In genomic region chr9:19409406-19410194, GRCh38 we compare ENCODE assay signal across 8 cellular contexts. TPM values are rescaled to one million over a fixed set of nuclear protein-coding genes. Genes with fewer than 3 reads are reported as not detected.
DNase-seq lines count a peak whose midpoint lies in the region; ATAC-seq lines count a peak whose summit lies in the region.

No MANE protein-coding gene starts in this region.

- H3K27ac ChIP-seq in BLaER1 (peak overlapping the region; percentile 81), epithelial cell of prostate (peak overlapping the region; percentile 68)

- H3K36me3 Mint-ChIP-seq in IgD-negative memory B cell, result peaks cover 3% of the 10 kb centered on the region

- peaks cover 26% of the 10 kb centered on the region for H3K4me1 ChIP-seq in BLaER1

- DNase-seq in UCSD-AML1 (lab: John Stamatoyannopoulos, UW; ENCODE audit: unreplicated experiment) (peak; percentile 35), epithelial cell of prostate (ENCODE audit: low read depth, low spot score) (no peak), myocyte (ENCODE audit: low read depth) (peak; percentile 5), NCI-H2029 (lab: John Stamatoyannopoulos, UW) (no peak)

- H3K4me1 Mint-ChIP-seq in IgD-negative memory B cell, result peaks cover 8 to 12% (median 10%) of the 10 kb centered on the region in 3 donors

- H4K20me1 ChIP-seq in BLaER1, result no peaks in the 10 kb centered on the region

- H3K4me3 Mint-ChIP-seq in IgD-negative memory B cell, result peak overlapping the region; percentile 86 to 97 (median 94)

- H3K9me3 Mint-ChIP-seq in IgD-negative memory B cell, result no peaks in the 10 kb centered on the region

- ATAC-seq in GM19397 (IDR thresholded peaks at IDR 0.05; ENCODE audit: unreplicated experiment), result peak; percentile 3
- ATAC-seq in activated CD4-positive, CD25-positive, alpha-beta regulatory T cell treated with anti-CD3 and anti-CD28 coated beads, Interleukin-2, amount 50 U/mL, for 24 hours, result no peak

- H3K27ac Mint-ChIP-seq in IgD-negative memory B cell, result peak overlapping the region in 1 of 3 donors; percentile 69

- H3K36me3 ChIP-seq in BLaER1, result no peaks in the 10 kb centered on the region

- H3K4me2 ChIP-seq in BLaER1, result peak overlapping the region; percentile 96

- no peaks in the 10 kb centered on the region for H3K27me3 ChIP-seq in BLaER1

- H3K9me3 ChIP-seq in BLaER1, result no peaks in the 10 kb centered on the region; the same call in 1 of the 2 replicates

- H3K27me3 Mint-ChIP-seq in IgD-negative memory B cell, result no peaks in the 10 kb centered on the region

- H3K9ac ChIP-seq in BLaER1, result peak overlapping the region; percentile 86

- peak overlapping the region; percentile 89 for H3K4me3 ChIP-seq in BLaER1

RNA-seq across cellular contexts. Expression of gene ACER2, which starts 0.8 kb away (rescaled TPM):
- polyA plus RNA-seq in IgD-negative memory B cell, result 0.85 TPM
- 1.3 and 1.8 TPM in 2 replicates for total RNA-seq in myocyte
- polyA plus RNA-seq in myocyte (2012), result 1.5 TPM

RNA-seq across cellular contexts. Expression of gene RPS6, which starts 29.6 kb away (rescaled TPM):
- polyA plus RNA-seq in IgD-negative memory B cell, result 3,354 TPM
- total RNA-seq in myocyte, result 758 and 824 TPM in 2 replicates
- polyA plus RNA-seq in myocyte (2012), result 1,014 TPM

Comparison
In these comparisons a context has a peak if more than half of its experiments do, and no peak if none do; other contexts are left out.
1. DNase-seq: peak in UCSD-AML1 (single experiment) and myocyte (single experiment); none in epithelial cell of prostate (single experiment) and NCI-H2029 (single experiment).